ENCODE assay signal across 24 cellular contexts in genomic region chr7:159119026-159119741, GRCh38.
"Had no signal": no experiment of that assay in that cellular context is flagged by ENCODE, and none has a peak within 500 bp of the region (broad histone marks: within the 10 kb centered on the region; RNA-seq: fewer than 3 reads in every experiment).

No MANE protein-coding gene starts in this region.

- H3K4me1 Mint-ChIP-seq: activated naive CD4-positive, alpha-beta T cell treated with anti-CD3 and anti-CD28 coated beads, Interleukin-2, amount 10 ng/mL, durations not matched to agents 7 days and 5 days; naive B cell; stimulated activated effector memory CD8-positive, alpha-beta T cell treated with anti-CD3 and anti-CD28 coated beads, Interleukin-12 subunit alpha, Interleukin-12 subunit beta, amount 100 ng/mL, for 72 hours had no signal

- H3K27ac ChIP-seq: ascending aorta, brain microvascular endothelial cell, esophagus squamous epithelium, gastrocnemius medialis, lower lobe of right lung, neural progenitor cell, prostate gland, skin epidermis, transverse colon, uterus had no signal

- H3K36me3 Mint-ChIP-seq: activated naive CD4-positive, alpha-beta T cell treated with anti-CD3 and anti-CD28 coated beads, Interleukin-2, amount 10 ng/mL, durations not matched to agents 7 days and 5 days; naive B cell; neural progenitor cell; stimulated activated effector memory CD8-positive, alpha-beta T cell treated with anti-CD3 and anti-CD28 coated beads, Interleukin-12 subunit alpha, Interleukin-12 subunit beta, amount 100 ng/mL, for 72 hours had no signal

- DNase-seq: activated CD4-positive, alpha-beta T cell treated with anti-CD3 and anti-CD28 coated beads for 4 hours; activated CD4-positive, alpha-beta T cell treated with anti-CD3 and anti-CD28 coated beads, Interleukin-2, amount 50 U/mL, for 48 hours; activated CD8-positive, alpha-beta memory T cell treated with anti-CD3 and anti-CD28 coated beads, Interleukin-2, amount 50 U/mL, for 48 hours; activated T-cell treated with anti-CD3 and anti-CD28 coated beads, Interleukin-2, amount 50 U/mL, for 4 hours; brain microvascular endothelial cell; central memory CD4-positive, alpha-beta T cell; esophagus squamous epithelium; gastrocnemius medialis; hippocampal formation; lower lobe of right lung; mesendoderm; naive B cell; stimulated activated CD4-positive, alpha-beta T cell treated with anti-CD3 and anti-CD28 coated beads, Interleukin-2, amount 100 ng/mL, for 24 hours; T-helper 9 cell; transverse colon had no signal

- H3K36me3 ChIP-seq: ascending aorta, brain microvascular endothelial cell, esophagus squamous epithelium, gastrocnemius medialis, lower lobe of right lung, neural progenitor cell, prostate gland, transverse colon, uterus had no signal

- H3K4me3 ChIP-seq: ascending aorta, esophagus squamous epithelium, gastrocnemius medialis, lower lobe of right lung, neural progenitor cell, prostate gland, skin epidermis, transverse colon, uterus had no signal

- ATAC-seq: activated T-cell treated with anti-CD3 and anti-CD28 coated beads, Interleukin-2, amount 50 U/mL, for 4 hours; gastrocnemius medialis; lower lobe of right lung; stimulated activated effector memory CD8-positive, alpha-beta T cell treated with anti-CD3 and anti-CD28 coated beads, Interleukin-12 subunit alpha, Interleukin-12 subunit beta, amount 100 ng/mL, for 72 hours; WTC11 had no signal

- H3K9me3 Mint-ChIP-seq: activated naive CD4-positive, alpha-beta T cell treated with anti-CD3 and anti-CD28 coated beads, Interleukin-2, amount 10 ng/mL, durations not matched to agents 7 days and 5 days; activated T-cell treated with anti-CD3 and anti-CD28 coated beads, Interleukin-2, amount 50 U/mL, for 4 hours; activated T-helper 2 cell treated with anti-CD3 and anti-CD28 coated beads, Interferon-gamma antibody, Interleukin-2, Interleukin-4, amounts not matched to agents 10 μg/mL and 5 μg/mL and 100 μg/mL, durations not matched to agents 14 hours and 24 hours and 36 hours; stimulated activated effector memory CD8-positive, alpha-beta T cell treated with anti-CD3 and anti-CD28 coated beads, Interleukin-12 subunit alpha, Interleukin-12 subunit beta, amount 100 ng/mL, for 72 hours had no signal

- H3K27ac Mint-ChIP-seq: activated naive CD4-positive, alpha-beta T cell treated with anti-CD3 and anti-CD28 coated beads, Interleukin-2, amount 10 ng/mL, durations not matched to agents 7 days and 5 days; activated T-helper 2 cell treated with anti-CD3 and anti-CD28 coated beads, Interferon-gamma antibody, Interleukin-2, Interleukin-4, amounts not matched to agents 10 μg/mL and 5 μg/mL and 100 μg/mL, durations not matched to agents 14 hours and 24 hours and 36 hours; naive B cell; stimulated activated effector memory CD8-positive, alpha-beta T cell treated with anti-CD3 and anti-CD28 coated beads, Interleukin-12 subunit alpha, Interleukin-12 subunit beta, amount 100 ng/mL, for 72 hours; WTC11 had no signal

- H3K9me3 ChIP-seq: ascending aorta, esophagus squamous epithelium, gastrocnemius medialis, lower lobe of right lung, prostate gland, transverse colon, uterus had no signal

- H3K27me3 ChIP-seq: ascending aorta, brain microvascular endothelial cell, gastrocnemius medialis, neural progenitor cell, uterus had no signal

- H3K4me3 Mint-ChIP-seq: activated naive CD4-positive, alpha-beta T cell treated with anti-CD3 and anti-CD28 coated beads, Interleukin-2, amount 10 ng/mL, durations not matched to agents 7 days and 5 days; activated T-cell treated with anti-CD3 and anti-CD28 coated beads, Interleukin-2, amount 50 U/mL, for 4 hours; naive B cell; neural progenitor cell; stimulated activated effector memory CD8-positive, alpha-beta T cell treated with anti-CD3 and anti-CD28 coated beads, Interleukin-12 subunit alpha, Interleukin-12 subunit beta, amount 100 ng/mL, for 72 hours; WTC11 had no signal

- H3K4me1 ChIP-seq: ascending aorta, gastrocnemius medialis, lower lobe of right lung, prostate gland, uterus had no signal
